ENCODE assay signal across 17 cellular contexts in genomic region chr22:22773427-22773826, GRCh38.
DNase-seq lines count a peak whose midpoint lies in the region; FAIRE-seq and TF ChIP-seq lines count a peak whose summit lies in the region.
"Had no signal": no experiment of that assay in that cellular context is flagged by ENCODE, and none has a peak within 500 bp of the region (broad histone marks: within the 10 kb centered on the region; RNA-seq: fewer than 3 reads in every experiment).

No MANE protein-coding gene starts in this region.

- H3K9me2 ChIP-seq in Karpas-422 (replicated peaks; ENCODE audit: insufficient read depth, low read length): no peaks in the 10 kb centered on the region

- H3K9ac ChIP-seq in BLaER1 treated with 17β-estradiol and CSF1 and Interleukin-3, amounts not matched to agents 10 nM and 100 nM: no peak overlapping the region
- no peak overlapping the region for H3K9ac ChIP-seq in Karpas-422 (ENCODE audit: low read length)

- no peaks in the 10 kb centered on the region for H3K9me3 Mint-ChIP-seq in immature natural killer cell
- H3K9me3 Mint-ChIP-seq: H9, HFFc6 had no signal

- no peaks in the 10 kb centered on the region for H3K27me3 ChIP-seq in BLaER1 treated with 17β-estradiol and CSF1 and Interleukin-3, amounts not matched to agents 10 nM and 100 nM
- no peaks in the 10 kb centered on the region for H3K27me3 ChIP-seq in Karpas-422 (ENCODE audit: low read length)

- FAIRE-seq in urothelium cell line (lab: Jason Lieb, UNC): peak; percentile 55
- FAIRE-seq: GM19239 had no signal

- POLR2A ChIA-PET in HEK293T (lab: Yijun Ruan, JAX): no interaction called here

- H3K4me1 Mint-ChIP-seq in immature natural killer cell: peaks cover 48 to 66% of the 10 kb centered on the region in 2 donors
- H3K4me1 Mint-ChIP-seq: H9 had no signal

- no peaks in the 10 kb centered on the region for H4K20me1 ChIP-seq in BLaER1 treated with 17β-estradiol and CSF1 and Interleukin-3, amounts not matched to agents 10 nM and 100 nM
- H4K20me1 ChIP-seq in Karpas-422 (ENCODE audit: insufficient read depth, low read depth, low read length): no peaks in the 10 kb centered on the region

- H3K4me1 ChIP-seq in BLaER1 treated with 17β-estradiol and CSF1 and Interleukin-3, amounts not matched to agents 10 nM and 100 nM: peaks cover 14 to 59% (median 53%) of the 10 kb centered on the region in 10 experiments
- H3K4me1 ChIP-seq in Karpas-422 (ENCODE audit: low read length): peaks cover 35% of the 10 kb centered on the region
- H3K4me1 ChIP-seq: Caco-2 had no signal

- H3K4me3 Mint-ChIP-seq in immature natural killer cell: no peak overlapping the region
- H3K4me3 Mint-ChIP-seq: CD4-positive, alpha-beta memory T cell; H9; HFFc6 had no signal

- H3K27me3 Mint-ChIP-seq in immature natural killer cell (ENCODE audit: low read depth in 3 of 3): peaks cover 1 to 4% (median 3%) of the 10 kb centered on the region in 3 donors

- H3K27ac ChIP-seq in BLaER1 treated with 17β-estradiol and CSF1 and Interleukin-3, amounts not matched to agents 10 nM and 100 nM: no peak overlapping the region
- H3K27ac ChIP-seq in Karpas-422 (ENCODE audit: low read length): no peak overlapping the region
- H3K27ac ChIP-seq: C4-2B had no signal

- peak overlapping the region in 5 of 6 donors; percentile 34 to 82 (median 67) for H3K27ac Mint-ChIP-seq in immature natural killer cell
- H3K27ac Mint-ChIP-seq: H9, HFFc6 had no signal

- no peaks in the 10 kb centered on the region for H3K36me3 ChIP-seq in BLaER1 treated with 17β-estradiol and CSF1 and Interleukin-3, amounts not matched to agents 10 nM and 100 nM
- H3K36me3 ChIP-seq in Karpas-422 (ENCODE audit: insufficient read depth, low read length): no peaks in the 10 kb centered on the region

- H3K79me2 ChIP-seq in Karpas-422 (ENCODE audit: low read length): no peaks in the 10 kb centered on the region

- DNase-seq in Karpas-422 (no peak), immature natural killer cell (no peak), urothelium cell line (ENCODE audit: low spot score) (no peak), NCI-H526 treated with DMSO at 0.1 percent for 48 hours (lab: John Stamatoyannopoulos, UW) (no peak), HEK293T (ENCODE audit: extremely low spot score) (no peak)
- DNase-seq in activated CD4-positive, alpha-beta T cell treated with anti-CD3 and anti-CD28 coated beads, Interleukin-2, amount 50 U/mL, for 48 hours: no peak
- DNase-seq: ACHN; Caco-2; CD4-positive, alpha-beta memory T cell; DND-41; GF-D8; GOT3; H9; HFFc6 had no signal

- H3K4me3 ChIP-seq in BLaER1 treated with 17β-estradiol and CSF1 and Interleukin-3, amounts not matched to agents 10 nM and 100 nM: no peak overlapping the region
- H3K4me3 ChIP-seq in Karpas-422 (ENCODE audit: low read length): no peak overlapping the region

- CTCF ChIA-PET in HEK293T (lab: Yijun Ruan, JAX): no interaction called here

- H3K9me3 ChIP-seq in BLaER1 treated with 17β-estradiol and CSF1 and Interleukin-3, amounts not matched to agents 10 nM and 100 nM (replicated peaks in 1 of 11): no peaks in the 10 kb centered on the region
- H3K9me3 ChIP-seq in Karpas-422 (ENCODE audit: low read length): no peaks in the 10 kb centered on the region
- H3K9me3 ChIP-seq: Caco-2 had no signal

- H2AFZ ChIP-seq in Karpas-422 (ENCODE audit: low read length): no peak overlapping the region

- peaks cover 0 to 14% (median 4%) of the 10 kb centered on the region in 3 donors for H3K36me3 Mint-ChIP-seq in immature natural killer cell
- H3K36me3 Mint-ChIP-seq: CD4-positive, alpha-beta memory T cell had no signal

- H3K4me2 ChIP-seq in BLaER1 treated with 17β-estradiol and CSF1 and Interleukin-3, amounts not matched to agents 10 nM and 100 nM: peak overlapping the region in 9 of 11 experiments; percentile 45 to 84 (median 73); a peak in 11 of 22 replicates
- H3K4me2 ChIP-seq in Karpas-422 (ENCODE audit: low read depth, low read length, poor library complexity, severe bottlenecking): peak overlapping the region; percentile 41

TF ChIP-seq in HEK293T, 16 proteins besides CTCF, POLR2A, EP300 and RAD21:
- TF ChIP-seq CTBP1 (IDR thresholded peaks at IDR 0.05; ENCODE audit: borderline replicate concordance) (no peak), ARNT (IDR thresholded peaks at IDR 0.05) (no peak), TARDBP (IDR thresholded peaks at IDR 0.05) (no peak), SP1 (IDR thresholded peaks at IDR 0.05) (no peak), FOXA1 (IDR thresholded peaks at IDR 0.05) (no peak), ZNF384 (IDR thresholded peaks at IDR 0.05) (no peak), NFRKB (IDR thresholded peaks at IDR 0.05) (no peak), FOXM1 (IDR thresholded peaks at IDR 0.05; ENCODE audit: borderline replicate concordance) (no peak), SUZ12 (IDR thresholded peaks at IDR 0.05) (no peak), PKNOX1 (IDR thresholded peaks at IDR 0.05) (no peak), L3MBTL2 (conservative IDR thresholded peaks at IDR 0.05) (no peak), BHLHE40 (IDR thresholded peaks at IDR 0.05; ENCODE audit: borderline replicate concordance) (no peak), ELF4 (IDR thresholded peaks at IDR 0.05) (no peak), LEF1 (IDR thresholded peaks at IDR 0.05; ENCODE audit: borderline replicate concordance) (no peak), FOXK2 (IDR thresholded peaks at IDR 0.05) (no peak)
TF ChIP-seq in HEK293T: peak in this region for 0.
